9 cellular contexts compared by ENCODE assay signal in genomic region chrX:1491851-1492349, GRCh38. TPM values are rescaled to one million over a fixed set of nuclear protein-coding genes. Genes with fewer than 3 reads are reported as not detected.
DNase-seq lines count a peak whose midpoint lies in the region; ATAC-seq and TF ChIP-seq lines count a peak whose summit lies in the region.
"Had no signal": no experiment of that assay in that cellular context is flagged by ENCODE, and none has a peak within 500 bp of the region (broad histone marks: within the 10 kb centered on the region; RNA-seq: fewer than 3 reads in every experiment).

No MANE protein-coding gene starts in this region.

- ATAC-seq in GM19452 (IDR thresholded peaks at IDR 0.05; ENCODE audit: unreplicated experiment) (peak; percentile 81), HG03280 (IDR thresholded peaks at IDR 0.05; ENCODE audit: unreplicated experiment) (peak; percentile 80)

- H3K27ac Mint-ChIP-seq in HFFc6, result no peak overlapping the region

- peaks cover 7% of the 10 kb centered on the region; the same call in 1 of the 2 replicates for H3K4me1 Mint-ChIP-seq in HFFc6 (ENCODE audit: low read depth)

- DNase-seq in EH (ENCODE audit: low read depth) (peak; percentile 21), lung microvascular endothelial cell (ENCODE audit: low read depth in 2 of 2) (peak; percentile 19 to 22), NCI-H2029 (lab: John Stamatoyannopoulos, UW) (no peak), HFFc6 (no peak), NCI-H2081 (lab: John Stamatoyannopoulos, UW) (no peak)
- peak; percentile 81 for DNase-seq in activated CD8-positive, alpha-beta memory T cell treated with anti-CD3 and anti-CD28 coated beads, Interleukin-2, amount 50 U/mL, for 48 hours

- H3K4me3 Mint-ChIP-seq in HFFc6, result no peak overlapping the region

- H3K9me3 Mint-ChIP-seq in HFFc6, result peaks cover 26% of the 10 kb centered on the region

- H3K27me3 Mint-ChIP-seq in HFFc6 (ENCODE audit: insufficient read depth), result peaks cover 7% of the 10 kb centered on the region

- peaks cover 5% of the 10 kb centered on the region; the same call in 1 of the 2 replicates for H3K36me3 Mint-ChIP-seq in HFFc6 (ENCODE audit: low read depth)

- TF ChIP-seq CTCF in HFFc6 (IDR thresholded peaks at IDR 0.05), result no peak

RNA-seq across cellular contexts. Expression of gene ASMTL, which starts 39.2 kb away (rescaled TPM):
- 10.7 and 12.2 TPM in 2 replicates for total RNA-seq in lung microvascular endothelial cell
- 10 to 100 TPM; 26.8 to 35.1 (median 32.8) TPM for total RNA-seq in HFFc6 (2021; fragmentation: NEBNext Ultra II Directional; extraction: Animal tissue kit (Norgen Biotek cat#: 25700))

RNA-seq across cellular contexts. Expression of gene P2RY8, which starts 45.1 kb away (rescaled TPM):
- total RNA-seq in lung microvascular endothelial cell, result under 0.01 and 0.40 TPM in 2 replicates
- not detected for total RNA-seq in HFFc6 (2021; fragmentation: NEBNext Ultra II Directional; extraction: Animal tissue kit (Norgen Biotek cat#: 25700))
- total RNA-seq: fibroblast of lung had no signal

Comparison
In these comparisons a context has a peak if more than half of its experiments do, and no peak if none do; other contexts are left out.
1. DNase-seq: peak in EH (single experiment), activated CD8-positive, alpha-beta memory T cell treated with anti-CD3 and anti-CD28 coated beads, Interleukin-2, amount 50 U/mL, for 48 hours (single experiment) and lung microvascular endothelial cell (2 of 2); none in NCI-H2029 (single experiment), HFFc6 (single experiment) and NCI-H2081 (0 of 2).